ENCODE assay signal across 1 cellular context in genomic region chr14:66482873-66483272, GRCh38.
TF ChIP-seq lines count a peak whose summit lies in the region.

No MANE protein-coding gene starts in this region.

TF ChIP-seq in HepG2, 621 proteins besides CTCF, POLR2A, EP300 and RAD21:
- no peak for TF ChIP-seq GLMP (CRISPR knock-in tag; IDR thresholded peaks at IDR 0.05; ENCODE audit: borderline replicate concordance)
- no peak for TF ChIP-seq ZNF788 (CRISPR knock-in tag; IDR thresholded peaks at IDR 0.05; ENCODE audit: borderline replicate concordance)
- no peak for TF ChIP-seq ZNF839 (CRISPR knock-in tag; IDR thresholded peaks at IDR 0.05; ENCODE audit: borderline replicate concordance)
